In genomic region chr3:15800327-15800726, GRCh38 we compare ENCODE assay signal across 2 cellular contexts.
TF ChIP-seq lines count a peak whose summit lies in the region.

No MANE protein-coding gene starts in this region.

TF ChIP-seq in GM12891, 5 proteins besides CTCF, POLR2A, EP300 and RAD21:
- no peak for TF ChIP-seq POU2F2 (IDR thresholded peaks at IDR 0.05; ENCODE audit: low read depth, low read length)
- TF ChIP-seq TAF1 (IDR thresholded peaks at IDR 0.05; ENCODE audit: low read depth, low read length), result no peak
- no peak for TF ChIP-seq POLR2AphosphoS5 (IDR thresholded peaks at IDR 0.05; ENCODE audit: low read depth, low read length)
- TF ChIP-seq PAX5 (IDR thresholded peaks at IDR 0.05; ENCODE audit: insufficient read depth, low read length, severe bottlenecking), result no peak
- no peak for TF ChIP-seq SPI1 (IDR thresholded peaks at IDR 0.05; ENCODE audit: low read depth, low read length)

TF ChIP-seq in GM12878, 131 proteins besides CTCF, POLR2A, EP300 and RAD21:
- TF ChIP-seq KAT2A (conservative IDR thresholded peaks at IDR 0.05; ENCODE audit: control insufficient read depth, low read depth, low read length) (no peak), SP1 (IDR thresholded peaks at IDR 0.05; ENCODE audit: low read depth, low read length) (no peak), CBX3 (IDR thresholded peaks at IDR 0.05; ENCODE audit: borderline replicate concordance, low read depth) (no peak), EZH2 (IDR thresholded peaks at IDR 0.05; ENCODE audit: borderline replicate concordance, control insufficient read depth, low read depth, low read length) (no peak), ESRRA (IDR thresholded peaks at IDR 0.05; ENCODE audit: low read length) (no peak), USF1 (IDR thresholded peaks at IDR 0.05; ENCODE audit: borderline replicate concordance, extremely low read length, insufficient read depth, low read depth, low read length) (no peak), SMAD5 (IDR thresholded peaks at IDR 0.05; ENCODE audit: low read depth) (no peak), WRNIP1 (IDR thresholded peaks at IDR 0.05; ENCODE audit: borderline replicate concordance, low read depth, low read length) (no peak), ZNF207 (IDR thresholded peaks at IDR 0.05; ENCODE audit: borderline replicate concordance) (no peak), SIX5 (IDR thresholded peaks at IDR 0.05; ENCODE audit: low read depth, low read length, severe bottlenecking) (no peak), MTA2 (IDR thresholded peaks at IDR 0.05; ENCODE audit: low read depth) (no peak), MXI1 (IDR thresholded peaks at IDR 0.05; ENCODE audit: low read depth, low read length) (no peak), CEBPB (IDR thresholded peaks at IDR 0.05; ENCODE audit: borderline replicate concordance in 1 of 2, low read depth in 2 of 2, low read length in 2 of 2) (no peak), PAX8 (IDR thresholded peaks at IDR 0.05) (no peak), FOS (IDR thresholded peaks at IDR 0.05; ENCODE audit: borderline replicate concordance, extremely low read depth, insufficient read length) (no peak), BACH1 (IDR thresholded peaks at IDR 0.05; ENCODE audit: borderline replicate concordance) (no peak), EED (IDR thresholded peaks at IDR 0.05; ENCODE audit: low read depth) (no peak), BCLAF1 (IDR thresholded peaks at IDR 0.05) (no peak), BCL3 (IDR thresholded peaks at IDR 0.05; ENCODE audit: borderline replicate concordance, insufficient read depth, low read depth, low read length, poor library complexity, severe bottlenecking) (no peak)
